Comparison of ENCODE assay signal across 2 cellular contexts in the genomic region with DNA sequence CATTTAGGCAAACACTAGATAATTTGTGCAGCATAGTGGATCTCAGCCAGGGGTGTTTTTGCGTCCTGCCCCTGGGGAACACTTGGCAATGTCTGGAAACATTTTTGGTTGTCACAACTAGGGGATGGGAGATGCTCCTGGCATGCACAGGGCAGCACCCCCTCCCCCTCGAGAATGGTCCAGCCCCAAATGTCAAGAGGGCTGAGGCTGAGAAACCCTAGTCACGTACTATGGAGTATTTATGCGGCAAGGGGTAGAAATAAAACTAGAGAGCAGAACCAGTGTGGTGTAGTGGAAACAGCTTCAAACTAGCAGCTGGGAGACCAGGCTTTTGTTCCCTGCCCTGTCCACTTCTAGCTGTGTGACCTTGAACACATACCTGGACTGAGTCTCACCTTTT.
TF ChIP-seq lines count a peak whose summit lies in the region.

No MANE protein-coding gene starts in this region.

TF ChIP-seq in A549, 52 proteins besides CTCF, POLR2A, EP300 and RAD21:
- TF ChIP-seq, protein P1, sequence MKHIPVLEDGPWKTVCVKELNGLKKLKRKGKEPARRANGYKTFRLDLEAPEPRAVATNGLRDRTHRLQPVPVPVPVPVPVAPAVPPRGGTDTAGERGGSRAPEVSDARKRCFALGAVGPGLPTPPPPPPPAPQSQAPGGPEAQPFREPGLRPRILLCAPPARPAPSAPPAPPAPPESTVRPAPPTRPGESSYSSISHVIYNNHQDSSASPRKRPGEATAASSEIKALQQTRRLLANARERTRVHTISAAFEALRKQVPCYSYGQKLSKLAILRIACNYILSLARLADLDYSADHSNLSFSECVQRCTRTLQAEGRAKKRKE (CRISPR knock-in tag; IDR thresholded peaks at IDR 0.05; ENCODE audit: low read depth) = no peak
- no peak for TF ChIP-seq HOXA7 (CRISPR knock-in tag; IDR thresholded peaks at IDR 0.05)
- TF ChIP-seq, protein P2, sequence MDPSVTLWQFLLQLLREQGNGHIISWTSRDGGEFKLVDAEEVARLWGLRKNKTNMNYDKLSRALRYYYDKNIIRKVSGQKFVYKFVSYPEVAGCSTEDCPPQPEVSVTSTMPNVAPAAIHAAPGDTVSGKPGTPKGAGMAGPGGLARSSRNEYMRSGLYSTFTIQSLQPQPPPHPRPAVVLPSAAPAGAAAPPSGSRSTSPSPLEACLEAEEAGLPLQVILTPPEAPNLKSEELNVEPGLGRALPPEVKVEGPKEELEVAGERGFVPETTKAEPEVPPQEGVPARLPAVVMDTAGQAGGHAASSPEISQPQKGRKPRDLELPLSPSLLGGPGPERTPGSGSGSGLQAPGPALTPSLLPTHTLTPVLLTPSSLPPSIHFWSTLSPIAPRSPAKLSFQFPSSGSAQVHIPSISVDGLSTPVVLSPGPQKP (IDR thresholded peaks at IDR 0.05; ENCODE audit: low read depth, low read length) = no peak
- TF ChIP-seq SREBF2 (IDR thresholded peaks at IDR 0.05) = no peak
- TF ChIP-seq KDM5A (IDR thresholded peaks at IDR 0.05) = no peak
- TF ChIP-seq FOSL2 (IDR thresholded peaks at IDR 0.05) = no peak
- TF ChIP-seq FOSL2 (CRISPR knock-in tag; IDR thresholded peaks at IDR 0.05) = no peak
- TF ChIP-seq ZSCAN20 (CRISPR knock-in tag; IDR thresholded peaks at IDR 0.05) = no peak
- no peak for TF ChIP-seq ESRRA (IDR thresholded peaks at IDR 0.05; ENCODE audit: borderline replicate concordance, low read length)
- no peak for TF ChIP-seq MYC (IDR thresholded peaks at IDR 0.05; ENCODE audit: borderline replicate concordance, low read length)
- TF ChIP-seq ZFP36 (IDR thresholded peaks at IDR 0.05; ENCODE audit: borderline replicate concordance, partially characterized antibody) = no peak
- no peak for TF ChIP-seq RNF2 (IDR thresholded peaks at IDR 0.05; ENCODE audit: borderline replicate concordance, low read depth)
- no peak for TF ChIP-seq MAZ (IDR thresholded peaks at IDR 0.05; ENCODE audit: borderline replicate concordance, low read depth, low read length)
- no peak for TF ChIP-seq POLR2AphosphoS2 (conservative IDR thresholded peaks at IDR 0.05; ENCODE audit: low read length)
- no peak for TF ChIP-seq HEYL (CRISPR knock-in tag; IDR thresholded peaks at IDR 0.05)

TF ChIP-seq in GM12878, 131 proteins besides CTCF, POLR2A, EP300 and RAD21:
- TF ChIP-seq CBFB (IDR thresholded peaks at IDR 0.05; ENCODE audit: low read depth) (no peak), SMAD5 (IDR thresholded peaks at IDR 0.05; ENCODE audit: low read depth) (no peak), MEF2A (IDR thresholded peaks at IDR 0.05; ENCODE audit: insufficient read depth, low read depth, low read length) (no peak), SREBF1 (IDR thresholded peaks at IDR 0.05; ENCODE audit: low read length) (no peak), POLR2AphosphoS2 (IDR thresholded peaks at IDR 0.05; ENCODE audit: low read depth, low read length) (no peak), ZZZ3 (IDR thresholded peaks at IDR 0.05; ENCODE audit: control insufficient read depth, insufficient read length, low read depth) (no peak), TBL1XR1 (IDR thresholded peaks at IDR 0.05; ENCODE audit: low read depth, low read length) (no peak), YBX1 (IDR thresholded peaks at IDR 0.05) (no peak), RCOR1 (conservative IDR thresholded peaks at IDR 0.05; ENCODE audit: low read depth, low read length) (no peak), REST (IDR thresholded peaks at IDR 0.05; ENCODE audit: low read depth, low read length) (no peak), ZNF592 (IDR thresholded peaks at IDR 0.05) (no peak), DPF2 (IDR thresholded peaks at IDR 0.05) (no peak)
- TF ChIP-seq, protein P3, sequence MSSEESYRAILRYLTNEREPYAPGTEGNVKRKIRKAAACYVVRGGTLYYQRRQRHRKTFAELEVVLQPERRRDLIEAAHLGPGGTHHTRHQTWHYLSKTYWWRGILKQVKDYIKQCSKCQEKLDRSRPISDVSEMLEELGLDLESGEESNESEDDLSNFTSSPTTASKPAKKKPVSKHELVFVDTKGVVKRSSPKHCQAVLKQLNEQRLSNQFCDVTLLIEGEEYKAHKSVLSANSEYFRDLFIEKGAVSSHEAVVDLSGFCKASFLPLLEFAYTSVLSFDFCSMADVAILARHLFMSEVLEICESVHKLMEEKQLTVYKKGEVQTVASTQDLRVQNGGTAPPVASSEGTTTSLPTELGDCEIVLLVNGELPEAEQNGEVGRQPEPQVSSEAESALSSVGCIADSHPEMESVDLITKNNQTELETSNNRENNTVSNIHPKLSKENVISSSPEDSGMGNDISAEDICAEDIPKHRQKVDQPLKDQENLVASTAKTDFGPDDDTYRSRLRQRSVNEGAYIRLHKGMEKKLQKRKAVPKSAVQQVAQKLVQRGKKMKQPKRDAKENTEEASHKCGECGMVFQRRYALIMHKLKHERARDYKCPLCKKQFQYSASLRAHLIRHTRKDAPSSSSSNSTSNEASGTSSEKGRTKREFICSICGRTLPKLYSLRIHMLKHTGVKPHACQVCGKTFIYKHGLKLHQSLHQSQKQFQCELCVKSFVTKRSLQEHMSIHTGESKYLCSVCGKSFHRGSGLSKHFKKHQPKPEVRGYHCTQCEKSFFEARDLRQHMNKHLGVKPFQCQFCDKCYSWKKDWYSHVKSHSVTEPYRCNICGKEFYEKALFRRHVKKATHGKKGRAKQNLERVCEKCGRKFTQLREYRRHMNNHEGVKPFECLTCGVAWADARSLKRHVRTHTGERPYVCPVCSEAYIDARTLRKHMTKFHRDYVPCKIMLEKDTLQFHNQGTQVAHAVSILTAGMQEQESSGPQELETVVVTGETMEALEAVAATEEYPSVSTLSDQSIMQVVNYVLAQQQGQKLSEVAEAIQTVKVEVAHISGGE (CRISPR knock-in tag; IDR thresholded peaks at IDR 0.05) = no peak
- TF ChIP-seq, protein P2 (IDR thresholded peaks at IDR 0.05; ENCODE audit: low read depth, low read length) = no peak
